Comparison of ENCODE assay signal across 27 cellular contexts in the genomic region with DNA sequence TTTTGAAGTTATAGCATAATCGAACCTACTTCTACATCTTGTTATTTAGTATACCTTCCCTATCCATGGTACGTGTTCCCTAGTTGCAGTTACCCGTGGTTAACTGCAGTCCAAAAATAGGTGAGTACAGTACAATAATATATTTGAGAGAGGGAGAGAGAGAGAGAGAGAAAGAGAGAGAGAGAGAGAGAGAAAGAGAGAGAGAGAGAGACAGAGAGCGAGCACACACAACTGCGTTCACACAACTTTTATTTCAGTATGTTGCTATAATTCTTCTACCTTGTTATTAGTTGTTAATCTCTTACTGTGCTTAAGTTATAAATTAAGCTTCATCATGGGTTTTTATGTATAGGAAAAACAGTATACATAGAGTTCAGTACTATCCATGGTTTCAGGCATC.
DNase-seq lines count a peak whose midpoint lies in the region; TF ChIP-seq lines count a peak whose summit lies in the region.
"Had no signal": no experiment of that assay in that cellular context is flagged by ENCODE, and none has a peak within 500 bp of the region (broad histone marks: within the 10 kb centered on the region; RNA-seq: fewer than 3 reads in every experiment).

No MANE protein-coding gene starts in this region.

- CTCF ChIA-PET in HEK293 (lab: Yijun Ruan, JAX) = no interaction called here

- no peaks in the 10 kb centered on the region for H3K4me1 ChIP-seq in HEK293 (ENCODE audit: control insufficient read depth, insufficient read depth, low read length)
- H3K4me1 ChIP-seq: A549; BLaER1; BLaER1 treated with 17β-estradiol and CSF1 and Interleukin-3, amounts not matched to agents 10 nM and 100 nM; Caco-2 had no signal

- no peak for DNase-seq in stimulated activated CD4-positive, alpha-beta T cell treated with anti-CD3 and anti-CD28 coated beads, Interleukin-1b, Interleukin-23, amount 100 ng/mL, for 48 hours
- DNase-seq: 8988T; ACHN; AML-193; BE2C; C1 segment of cervical spinal cord; Caco-2; Calu3; CD4-positive, alpha-beta memory T cell; CD4-positive, alpha-beta T cell; CD4-positive, CD25-positive, alpha-beta regulatory T cell; CD8-positive, alpha-beta memory T cell; CD8-positive, alpha-beta T cell; COR-L47; DMS 273 treated with DMSO at 0.1 percent for 48 hours; DMS153; DMS53; DMS79; DMS79 treated with DMSO at 0.1 percent for 48 hours; DND-41; EL had no signal

- TF ChIP-seq CTCF in HEK293 (tag by site-specific recombination; IDR thresholded peaks at IDR 0.05) = no peak

- no peak overlapping the region for H3K27ac ChIP-seq in HEK293 (ENCODE audit: extremely low read depth, low read depth, low read length)
- H3K27ac ChIP-seq: 22Rv1; A549; BLaER1; BLaER1 treated with 17β-estradiol and CSF1 and Interleukin-3, amounts not matched to agents 10 nM and 100 nM; C4-2B had no signal

- H3K36me3 ChIP-seq in HEK293 (ENCODE audit: control insufficient read depth in 2 of 2, insufficient read depth in 1 of 2, low read length in 2 of 2) = no peaks in the 10 kb centered on the region
- H3K36me3 ChIP-seq: BE2C; BLaER1; BLaER1 treated with 17β-estradiol and CSF1 and Interleukin-3, amounts not matched to agents 10 nM and 100 nM had no signal

- POLR2A ChIA-PET in HEK293 (lab: Yijun Ruan, JAX) = no interaction called here

- H3K4me3 ChIP-seq in HEK293 (ENCODE audit: low read depth, low read length) = no peak overlapping the region
- H3K4me3 ChIP-seq: A549; BLaER1; BLaER1 treated with 17β-estradiol and CSF1 and Interleukin-3, amounts not matched to agents 10 nM and 100 nM had no signal

- no peaks in the 10 kb centered on the region for H3K9me3 ChIP-seq in HEK293 (ENCODE audit: control insufficient read depth, insufficient read depth, low read depth, low read length)
- H3K9me3 ChIP-seq: A549; BE2C; BLaER1; BLaER1 treated with 17β-estradiol and CSF1 and Interleukin-3, amounts not matched to agents 10 nM and 100 nM; Caco-2 had no signal

TF ChIP-seq in HEK293, 187 proteins besides CTCF, POLR2A, EP300 and RAD21:
- no peak for TF ChIP-seq ZBTB1 (tag by site-specific recombination; IDR thresholded peaks at IDR 0.05)
- peak; percentile 93 for TF ChIP-seq ZNF596 (tag by site-specific recombination; IDR thresholded peaks at IDR 0.05)
